Comparison of ENCODE assay signal across 14 cellular contexts in the genomic region with DNA sequence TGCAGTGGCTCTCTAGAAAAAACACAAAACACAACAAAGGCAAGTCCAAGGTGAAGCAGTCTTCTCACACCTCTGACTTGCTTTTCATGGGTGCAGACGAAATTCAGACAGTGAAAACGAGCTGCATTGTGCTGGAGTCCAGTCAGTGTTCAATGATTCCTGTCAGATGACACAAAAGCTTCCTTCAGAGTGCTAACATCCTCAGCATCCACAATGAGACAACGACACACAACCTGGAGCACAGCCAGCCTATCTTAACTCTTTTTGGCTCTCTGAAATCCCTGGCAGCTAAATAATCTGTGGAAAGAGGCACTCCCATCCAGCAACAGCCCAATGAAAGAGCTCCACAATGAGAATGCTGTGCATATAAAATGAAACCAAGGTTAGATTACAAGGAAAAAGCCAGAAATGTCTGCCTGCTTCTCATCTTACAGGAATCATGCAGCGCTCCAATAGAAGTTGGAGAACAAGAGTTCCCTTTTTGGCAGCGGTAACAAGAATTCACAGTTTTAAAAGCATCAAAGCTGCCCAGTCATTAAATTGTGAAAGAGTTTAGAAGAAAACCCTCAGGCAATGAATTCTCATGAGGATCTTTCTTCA.
A peak's percentile ranks its signal among the peaks of the same experiment; 100 is the strongest.
DNase-seq lines count a peak whose midpoint lies in the region.
"Had no signal": no experiment of that assay in that cellular context is flagged by ENCODE, and none has a peak within 500 bp of the region (broad histone marks: within the 10 kb centered on the region; RNA-seq: fewer than 3 reads in every experiment).

No MANE protein-coding gene starts in this region.

- no peak overlapping the region for H3K27ac ChIP-seq in mesendoderm (ENCODE audit: low read depth, low read length)
- no peak overlapping the region for H3K27ac ChIP-seq in CD8-positive, alpha-beta memory T cell (ENCODE audit: low read depth, low read length)

- no peak overlapping the region for H3K4me2 ChIP-seq in mesendoderm (ENCODE audit: low read length)

- no peak overlapping the region for H4K8ac ChIP-seq in mesendoderm (ENCODE audit: low read depth, low read length)

- no peak overlapping the region for H3K23ac ChIP-seq in mesendoderm (ENCODE audit: low read length)

- no peak overlapping the region for H2BK120ac ChIP-seq in mesendoderm (ENCODE audit: low read depth, low read length)

- POLR2A ChIA-PET in CD8-positive, alpha-beta memory T cell (lab: Charles Lee), result no interaction called here

- no peak overlapping the region for H2BK5ac ChIP-seq in mesendoderm (ENCODE audit: low read length)

- no peak overlapping the region for H2AK5ac ChIP-seq in mesendoderm (ENCODE audit: low read length)

- H3K4me3 ChIP-seq in mesendoderm (ENCODE audit: low read length), result no peak overlapping the region
- no peak overlapping the region for H3K4me3 ChIP-seq in CD8-positive, alpha-beta memory T cell (ENCODE audit: low read length)
- H3K4me3 ChIP-seq: HAP-1 had no signal

- no peak overlapping the region for H3K9ac ChIP-seq in mesendoderm (ENCODE audit: low read length)

- H3K4me1 ChIP-seq in mesendoderm (ENCODE audit: control insufficient read depth, low read depth, low read length), result no peaks in the 10 kb centered on the region
- no peaks in the 10 kb centered on the region for H3K4me1 ChIP-seq in CD8-positive, alpha-beta memory T cell (ENCODE audit: insufficient read depth, low read length)
- H3K4me1 ChIP-seq: HAP-1 had no signal

- H3K79me2 ChIP-seq in mesendoderm (ENCODE audit: control insufficient read depth, insufficient read depth, low read length), result no peaks in the 10 kb centered on the region

- no peak overlapping the region for H2BK15ac ChIP-seq in mesendoderm (replicated peaks; ENCODE audit: low read depth)

- no peaks in the 10 kb centered on the region for H3K36me3 ChIP-seq in mesendoderm (ENCODE audit: control insufficient read depth, insufficient read depth, low read length)
- no peaks in the 10 kb centered on the region for H3K36me3 ChIP-seq in CD8-positive, alpha-beta memory T cell (ENCODE audit: insufficient read depth, low read length)
- H3K36me3 ChIP-seq: HAP-1 had no signal

- CTCF ChIA-PET in CD8-positive, alpha-beta memory T cell (lab: Charles Lee), result no interaction called here

- no peak overlapping the region for H3K27ac Mint-ChIP-seq in CD8-positive, alpha-beta memory T cell
- H3K27ac Mint-ChIP-seq: B cell; CD4-positive, alpha-beta T cell; IgD-negative memory B cell had no signal

- H4K5ac ChIP-seq in mesendoderm (ENCODE audit: low read length), result no peak overlapping the region

- H3K27me3 Mint-ChIP-seq in CD8-positive, alpha-beta memory T cell, result no peaks in the 10 kb centered on the region
- H3K27me3 Mint-ChIP-seq: B cell; CD4-positive, alpha-beta T cell; IgD-negative memory B cell had no signal

- no peaks in the 10 kb centered on the region for H3K79me1 ChIP-seq in mesendoderm (ENCODE audit: low read length)

- no peaks in the 10 kb centered on the region for H3K9me3 Mint-ChIP-seq in CD8-positive, alpha-beta memory T cell
- H3K9me3 Mint-ChIP-seq: CD4-positive, alpha-beta T cell; IgD-negative memory B cell had no signal

- no peak overlapping the region for H3K4me3 Mint-ChIP-seq in CD8-positive, alpha-beta memory T cell
- H3K4me3 Mint-ChIP-seq: B cell; CD4-positive, alpha-beta T cell; IgD-negative memory B cell had no signal

- no peaks in the 10 kb centered on the region for H3K27me3 ChIP-seq in mesendoderm (ENCODE audit: insufficient read depth, low read length, poor library complexity)
- no peaks in the 10 kb centered on the region for H3K27me3 ChIP-seq in CD8-positive, alpha-beta memory T cell (ENCODE audit: insufficient read depth, low read length, poor library complexity, severe bottlenecking)

- no peaks in the 10 kb centered on the region for H3K4me1 Mint-ChIP-seq in CD8-positive, alpha-beta memory T cell
- H3K4me1 Mint-ChIP-seq: B cell, IgD-negative memory B cell had no signal

- H3K9me3 ChIP-seq in CD8-positive, alpha-beta memory T cell (ENCODE audit: low read length), result no peaks in the 10 kb centered on the region
- H3K9me3 ChIP-seq: HAP-1 had no signal

- no peak overlapping the region for H3K4ac ChIP-seq in mesendoderm (ENCODE audit: low read depth, low read length)

- H3K18ac ChIP-seq in mesendoderm (ENCODE audit: low read length), result no peak overlapping the region

- whole genome bisulfite sequencing in mesendoderm (ENCODE audit: extremely low coverage, insufficient coverage, low lambda C conversion rate), result no CpG with 5 or more reads among the region's 5 CpGs

- H3K36me3 Mint-ChIP-seq in CD8-positive, alpha-beta memory T cell, result no peaks in the 10 kb centered on the region
- H3K36me3 Mint-ChIP-seq: IgD-negative memory B cell had no signal

- peak; percentile 43 for DNase-seq in Ammon's horn (ENCODE audit: low spot score)
- DNase-seq in foreskin melanocyte, result peak; percentile 26
- peak; percentile 1 for DNase-seq in occipital lobe (lab: John Stamatoyannopoulos, UW)
- DNase-seq in superior temporal gyrus (ENCODE audit: extremely low spot score), result peak; percentile 34
- DNase-seq in cerebellar cortex (ENCODE audit: low spot score), result no peak
- DNase-seq in mesendoderm, result no peak
- no peak for DNase-seq in CD8-positive, alpha-beta memory T cell
- DNase-seq: 8988T; CD4-positive, alpha-beta T cell; DMS79; EL had no signal

- H3K56ac ChIP-seq in mesendoderm (ENCODE audit: low read length), result no peak overlapping the region

Comparison
In these comparisons a context has a peak if more than half of its experiments do, and no peak if none do; other contexts are left out.
1. DNase-seq: peak in Ammon's horn (single experiment), foreskin melanocyte (single experiment), occipital lobe (single experiment) and superior temporal gyrus (single experiment); none in cerebellar cortex (single experiment), mesendoderm (single experiment) and CD8-positive, alpha-beta memory T cell (0 of 5).